ENCODE assay signal across 12 cellular contexts in genomic region chr2:214310319-214310718, GRCh38.
DNase-seq lines count a peak whose midpoint lies in the region; ATAC-seq, FAIRE-seq and TF ChIP-seq lines count a peak whose summit lies in the region.
"Had no signal": no experiment of that assay in that cellular context is flagged by ENCODE, and none has a peak within 500 bp of the region (broad histone marks: within the 10 kb centered on the region; RNA-seq: fewer than 3 reads in every experiment).

No MANE protein-coding gene starts in this region.

- no peak overlapping the region for H3K27ac ChIP-seq in keratinocyte (ENCODE audit: control insufficient read depth, insufficient read depth, low read length)
- H3K27ac ChIP-seq: thoracic aorta had no signal

- H3K27ac Mint-ChIP-seq in activated naive CD4-positive, alpha-beta T cell treated with anti-CD3 and anti-CD28 coated beads, Interleukin-2, amount 10 ng/mL, durations not matched to agents 7 days and 5 days, result no peak overlapping the region
- H3K27ac Mint-ChIP-seq: activated naive CD8-positive, alpha-beta T cell; T-cell had no signal

- H3K9me3 ChIP-seq in Loucy (ENCODE audit: insufficient read depth, low read depth, low read length), result no peaks in the 10 kb centered on the region
- H3K9me3 ChIP-seq in keratinocyte (ENCODE audit: control insufficient read depth, low read depth, low read length), result no peaks in the 10 kb centered on the region
- H3K9me3 ChIP-seq: MG63, thoracic aorta had no signal

- H3K4me1 Mint-ChIP-seq in activated naive CD4-positive, alpha-beta T cell treated with anti-CD3 and anti-CD28 coated beads, Interleukin-2, amount 10 ng/mL, durations not matched to agents 7 days and 5 days, result no peaks in the 10 kb centered on the region
- H3K4me1 Mint-ChIP-seq: T-cell had no signal

- DNase-seq in keratinocyte (ENCODE audit: low read depth, low spot score), result no peak
- no peak for DNase-seq in activated naive CD4-positive, alpha-beta T cell treated with anti-CD3 and anti-CD28 coated beads, Interleukin-2, amount 10 ng/mL, durations not matched to agents 7 days and 5 days
- no peak for DNase-seq in HuH-7.5 (ENCODE audit: low spot score)
- DNase-seq in stimulated activated CD4-positive, alpha-beta T cell treated with anti-CD3 and anti-CD28 coated beads, Interleukin-12 subunit alpha, Interleukin-12 subunit beta, amount 100 ng/mL, for 4 hours, result no peak
- DNase-seq: T-cell had no signal

- no peaks in the 10 kb centered on the region for H3K27me3 Mint-ChIP-seq in activated naive CD4-positive, alpha-beta T cell treated with anti-CD3 and anti-CD28 coated beads, Interleukin-2, amount 10 ng/mL, durations not matched to agents 7 days and 5 days
- H3K27me3 Mint-ChIP-seq: activated naive CD8-positive, alpha-beta T cell; T-cell had no signal

- ATAC-seq in GM21825 (IDR thresholded peaks at IDR 0.05; ENCODE audit: unreplicated experiment), result peak; percentile 67
- ATAC-seq in GM18873 (IDR thresholded peaks at IDR 0.05; ENCODE audit: low FRiP score, unreplicated experiment), result no peak
- ATAC-seq: T-cell had no signal

- H3K4me1 ChIP-seq in Loucy (ENCODE audit: insufficient read depth, low read length, poor library complexity, severe bottlenecking), result no peaks in the 10 kb centered on the region
- peaks cover 12% of the 10 kb centered on the region for H3K4me1 ChIP-seq in keratinocyte (ENCODE audit: control insufficient read depth, extremely low read depth, insufficient read depth, low read length)

- no peaks in the 10 kb centered on the region for H3K79me2 ChIP-seq in Loucy (ENCODE audit: insufficient read depth, low read length)
- H3K79me2 ChIP-seq in keratinocyte (ENCODE audit: control insufficient read depth, insufficient read depth, low read length), result no peaks in the 10 kb centered on the region

- H3K9ac ChIP-seq in Loucy (ENCODE audit: low read depth, low read length, poor library complexity, severe bottlenecking) (no peak overlapping the region), keratinocyte (ENCODE audit: control insufficient read depth, extremely low read depth, insufficient read depth, low read length) (no peak overlapping the region)

- H3K36me3 ChIP-seq in Loucy (ENCODE audit: insufficient read depth, low read length) (no peaks in the 10 kb centered on the region), keratinocyte (ENCODE audit: control insufficient read depth in 2 of 2, extremely low read depth in 1 of 2, insufficient read depth in 2 of 2, low read length in 2 of 2) (no peaks in the 10 kb centered on the region)
- H3K36me3 ChIP-seq: MG63, thoracic aorta had no signal

- no peak overlapping the region for H3K4me3 ChIP-seq in Loucy (ENCODE audit: low read length, poor library complexity, severe bottlenecking)
- H3K4me3 ChIP-seq in keratinocyte (ENCODE audit: control insufficient read depth in 2 of 3, extremely low read depth in 1 of 3, insufficient read depth in 2 of 3, low read depth in 1 of 3, low read length in 3 of 3), result no peak overlapping the region
- H3K4me3 ChIP-seq: MG63, thoracic aorta had no signal

- no peaks in the 10 kb centered on the region for H3K9me2 ChIP-seq in Loucy (replicated peaks; ENCODE audit: low read depth, low read length)

- FAIRE-seq in keratinocyte (lab: Jason Lieb, UNC), result no peak

- no peaks in the 10 kb centered on the region for H3K9me1 ChIP-seq in keratinocyte (ENCODE audit: control insufficient read depth, extremely low read depth, insufficient read depth, low read length)

- CTCF ChIA-PET in activated naive CD4-positive, alpha-beta T cell treated with anti-CD3 and anti-CD28 coated beads, Interleukin-2, amount 10 ng/mL, durations not matched to agents 7 days and 5 days (lab: Charles Lee), result interaction anchor here (0.7 kb wide), 1 partner anchor 9 kb away, joined by 4 read pairs; no protein-coding TSS in a partner anchor

- no peaks in the 10 kb centered on the region for H3K36me3 Mint-ChIP-seq in activated naive CD4-positive, alpha-beta T cell treated with anti-CD3 and anti-CD28 coated beads, Interleukin-2, amount 10 ng/mL, durations not matched to agents 7 days and 5 days
- H3K36me3 Mint-ChIP-seq: activated naive CD8-positive, alpha-beta T cell; T-cell had no signal

- no peaks in the 10 kb centered on the region for H3K27me3 ChIP-seq in Loucy (ENCODE audit: insufficient read depth, low read length, poor library complexity, severe bottlenecking)
- H3K27me3 ChIP-seq in keratinocyte (ENCODE audit: control insufficient read depth, extremely low read depth, insufficient read depth, low read length), result no peaks in the 10 kb centered on the region
- H3K27me3 ChIP-seq: MG63 had no signal

- no peak overlapping the region for H3K4me3 Mint-ChIP-seq in activated naive CD4-positive, alpha-beta T cell treated with anti-CD3 and anti-CD28 coated beads, Interleukin-2, amount 10 ng/mL, durations not matched to agents 7 days and 5 days
- H3K4me3 Mint-ChIP-seq: activated naive CD8-positive, alpha-beta T cell; T-cell had no signal

- TF ChIP-seq CTCF in GM12873 (IDR thresholded peaks at IDR 0.05; ENCODE audit: insufficient read depth, low read depth, low read length, missing control alignments) (peak; percentile 49), Loucy (conservative IDR thresholded peaks at IDR 0.05; ENCODE audit: low read length) (peak; percentile 47), keratinocyte (optimal IDR thresholded peaks at IDR 0.05 in 1 of 3, IDR thresholded peaks at IDR 0.05 in 1 of 3, conservative IDR thresholded peaks at IDR 0.05 in 1 of 3; ENCODE audit: extremely low read depth in 1 of 3, insufficient read depth in 2 of 3, low read length in 3 of 3) (peak; percentile 33 to 61 (median 42))

- H3K4me2 ChIP-seq in Loucy (ENCODE audit: low read depth, low read length, poor library complexity, severe bottlenecking) (no peak overlapping the region), keratinocyte (ENCODE audit: control insufficient read depth, extremely low read depth, insufficient read depth, low read depth, low read length) (no peak overlapping the region)

- no peaks in the 10 kb centered on the region for H4K20me1 ChIP-seq in Loucy (ENCODE audit: insufficient read depth, low read length, poor library complexity, severe bottlenecking)
- no peaks in the 10 kb centered on the region for H4K20me1 ChIP-seq in keratinocyte (ENCODE audit: control insufficient read depth, extremely low read depth, insufficient read depth, low read length)

- dilution Hi-C loops in keratinocyte (cut with MboI; ENCODE audit: extremely low pct_ligation_motif_present, low sequenced_read_pairs), result no loop called here

- H3K9me3 Mint-ChIP-seq in activated naive CD4-positive, alpha-beta T cell treated with anti-CD3 and anti-CD28 coated beads, Interleukin-2, amount 10 ng/mL, durations not matched to agents 7 days and 5 days, result peaks cover 2% of the 10 kb centered on the region

- H2AFZ ChIP-seq in Loucy (ENCODE audit: low read length) (no peak overlapping the region), keratinocyte (ENCODE audit: control insufficient read depth, low read length) (no peak overlapping the region)

- no peaks in the 10 kb centered on the region for H3F3A ChIP-seq in Loucy (ENCODE audit: low read depth)
